14 cellular contexts compared by ENCODE assay signal in the genomic region with DNA sequence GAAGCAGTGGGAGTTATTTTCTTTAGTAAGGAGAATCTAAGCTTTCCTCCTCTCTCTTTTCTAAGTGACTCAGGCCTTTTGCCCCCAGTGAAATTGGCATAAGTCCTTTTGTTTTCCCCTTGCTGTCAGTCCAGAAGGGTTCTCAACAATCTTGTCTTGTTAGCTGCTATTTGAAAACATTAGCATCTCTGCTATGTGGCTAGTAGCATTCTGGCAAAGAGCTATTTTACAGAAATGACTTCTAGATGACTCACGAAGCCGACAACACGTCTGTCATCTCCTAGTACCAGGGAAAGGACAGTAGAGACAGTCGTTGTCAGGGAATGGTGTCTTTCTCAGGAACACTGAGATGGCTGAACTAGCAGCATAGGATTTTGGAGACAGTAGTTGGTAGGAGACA. TPM values are rescaled to one million over a fixed set of nuclear protein-coding genes. Genes with fewer than 3 reads are reported as not detected.
DNase-seq lines count a peak whose midpoint lies in the region; ATAC-seq, FAIRE-seq and TF ChIP-seq lines count a peak whose summit lies in the region.
"Had no signal": no experiment of that assay in that cellular context is flagged by ENCODE, and none has a peak within 500 bp of the region (broad histone marks: within the 10 kb centered on the region; RNA-seq: fewer than 3 reads in every experiment).

No MANE protein-coding gene starts in this region.

- H3K4me3 ChIP-seq in heart left ventricle, result no peak overlapping the region
- no peak overlapping the region for H3K4me3 ChIP-seq in pancreas
- H3K4me3 ChIP-seq: mucosa of descending colon, skin epidermis had no signal

- H3K27me3 ChIP-seq in heart left ventricle (no peaks in the 10 kb centered on the region), pancreas (no peaks in the 10 kb centered on the region)

- DNase-seq in HK-2 (ENCODE audit: unreplicated experiment), result peak; percentile 16
- DNase-seq in amniotic epithelial cell (ENCODE audit: low read depth), result peak; percentile 36
- DNase-seq in heart left ventricle, result no peak
- DNase-seq in stromal cell of bone marrow (ENCODE audit: low read depth), result peak; percentile 20
- DNase-seq in NCI-H1930 (lab: John Stamatoyannopoulos, UW), result no peak
- no peak for DNase-seq in pancreas
- DNase-seq: activated T-cell treated with anti-CD3 and anti-CD28 coated beads, Interleukin-2, amount 50 U/mL, for 72 hours; hippocampal formation; mucosa of descending colon; NCI-H2107 had no signal

- WGBS in heart left ventricle, 4 donors, result 38 to 59% (median 56%) methylated on average over 4 of the region's 4 CpGs
- 85% methylated on average over 4 of the region's 4 CpGs for WGBS in pancreas, 2 donors

- H3K4me1 ChIP-seq in heart left ventricle (peaks cover 0 to 9% (median 0%) of the 10 kb centered on the region in 12 donors), pancreas (no peaks in the 10 kb centered on the region)

- intact Hi-C loops in heart left ventricle (cut with DNase I) (no loop called here), pancreas (cut with DNase I) (no loop called here)

- H3K27ac ChIP-seq in heart left ventricle (peak overlapping the region in 6 of 12 donors; percentile 15 to 42 (median 27)), pancreas (no peak overlapping the region)

- TF ChIP-seq CTCF in heart left ventricle (IDR thresholded peaks at IDR 0.05), result no peak
- TF ChIP-seq CTCF in pancreas (IDR thresholded peaks at IDR 0.05), result no peak

- no peak for TF ChIP-seq POLR2A in heart left ventricle (IDR thresholded peaks at IDR 0.05)

- H3K36me3 ChIP-seq in heart left ventricle, result peaks cover 7 to 98% (median 91%) of the 10 kb centered on the region in 9 donors
- peaks cover 12 to 67% (median 21%) of the 10 kb centered on the region in 3 donors for H3K36me3 ChIP-seq in pancreas

- FAIRE-seq in pancreas (lab: Jason Lieb, UNC), result no peak
- FAIRE-seq: colon had no signal

- ATAC-seq in heart left ventricle (peak; percentile 25 to 69 (median 56)), GM18861 (IDR thresholded peaks at IDR 0.05; ENCODE audit: unreplicated experiment) (no peak), pancreas (no peak)
- ATAC-seq: activated T-cell treated with anti-CD3 and anti-CD28 coated beads, Interleukin-2, amount 50 U/mL, for 72 hours; mucosa of descending colon; WTC11 had no signal

- H3K9me3 ChIP-seq in heart left ventricle, result peaks cover 0 to 10% (median 0%) of the 10 kb centered on the region in 12 donors
- H3K9me3 ChIP-seq in pancreas, result no peaks in the 10 kb centered on the region
- H3K9me3 ChIP-seq: mucosa of descending colon had no signal

RNA-seq across cellular contexts. Expression of gene SMARCAL1, which starts 14.7 kb away (rescaled TPM):
- total RNA-seq in heart left ventricle, result 10 to 100 TPM in 7 of 9 donors, 1 to 10 TPM in 2; 5.5 to 17.1 (median 11.5) TPM
- 1 to 10 TPM; 5.0 to 5.9 TPM for polyA plus RNA-seq in heart left ventricle
- total RNA-seq in pancreas, result 10 to 100 TPM in 2 of 6 donors, 1 to 10 TPM in 4; 7.0 to 12.8 (median 8.1) TPM
- 1 to 10 TPM; 5.5 to 6.7 TPM for polyA plus RNA-seq in pancreas

RNA-seq across cellular contexts. Expression of gene MARCHF4, which starts 54.7 kb away (rescaled TPM):
- total RNA-seq in heart left ventricle, result under 1 TPM in 4 of 9 donors, not detected in 5; 0.10 to 0.56 (median 0.17) TPM
- polyA plus RNA-seq in heart left ventricle, result under 1 TPM in 1 of 2 donors, not detected in 1; 0.01 TPM
- total RNA-seq in pancreas, result 1 to 10 TPM in 1 of 6 donors, under 1 TPM in 5; 0.19 to 1.2 (median 0.34) TPM
- 1 to 10 TPM; 1.7 to 4.1 TPM for polyA plus RNA-seq in pancreas
- total RNA-seq: activated T-cell treated with anti-CD3 and anti-CD28 coated beads, Interleukin-2, amount 50 U/mL, for 72 hours had no signal

Comparison
In these comparisons a context has a peak if more than half of its experiments do, and no peak if none do; other contexts are left out.
1. DNase-seq: peak in HK-2 (single experiment), amniotic epithelial cell (single experiment) and stromal cell of bone marrow (single experiment); none in heart left ventricle (0 of 5), NCI-H1930 (0 of 2) and pancreas (0 of 6).
2. ATAC-seq: peak in heart left ventricle (4 of 4); none in GM18861 (single experiment) and pancreas (0 of 4).